ENCODE assay signal across 1 cellular context in genomic region chr2:203510941-203511305, GRCh38.
TF ChIP-seq lines count a peak whose summit lies in the region.

No MANE protein-coding gene starts in this region.

TF ChIP-seq in H1, 55 proteins besides CTCF, POLR2A, EP300 and RAD21 (continued from another document):
- no peak for TF ChIP-seq CHD7 (IDR thresholded peaks at IDR 0.05; ENCODE audit: insufficient replicate concordance, low read length)
- no peak for TF ChIP-seq NANOG (IDR thresholded peaks at IDR 0.05; ENCODE audit: insufficient read depth, low read depth, low read length, poor library complexity, severe bottlenecking)
- TF ChIP-seq CTBP2 (IDR thresholded peaks at IDR 0.05; ENCODE audit: borderline replicate concordance, insufficient read depth, insufficient read length, low read length): no peak
- TF ChIP-seq CBX8 (IDR thresholded peaks at IDR 0.05; ENCODE audit: borderline replicate concordance, low read depth, low read length): no peak
- no peak for TF ChIP-seq EZH2 (IDR thresholded peaks at IDR 0.05; ENCODE audit: low read depth, low read length, severe bottlenecking)
- TF ChIP-seq E2F6 (IDR thresholded peaks at IDR 0.05): no peak
- TF ChIP-seq POLR2AphosphoS5 (IDR thresholded peaks at IDR 0.05; ENCODE audit: low read depth, low read length): no peak
- TF ChIP-seq CHD1 (IDR thresholded peaks at IDR 0.05; ENCODE audit: low read depth, low read length): no peak
- no peak for TF ChIP-seq GTF2F1 (IDR thresholded peaks at IDR 0.05; ENCODE audit: borderline replicate concordance, low read depth, low read length)
- TF ChIP-seq KDM4A (IDR thresholded peaks at IDR 0.05; ENCODE audit: low read depth, low read length, severe bottlenecking): no peak
- no peak for TF ChIP-seq SAP30 (IDR thresholded peaks at IDR 0.05; ENCODE audit: insufficient read depth, insufficient replicate concordance, low read length)
- no peak for TF ChIP-seq NRF1 (IDR thresholded peaks at IDR 0.05; ENCODE audit: low read depth, low read length)
- no peak for TF ChIP-seq YY1 (IDR thresholded peaks at IDR 0.05; ENCODE audit: low read depth, low read length)
- TF ChIP-seq MAFK (IDR thresholded peaks at IDR 0.05; ENCODE audit: low read depth, low read length): no peak
- TF ChIP-seq FOSL1 (IDR thresholded peaks at IDR 0.05; ENCODE audit: insufficient read depth, low read depth, low read length): no peak
- no peak for TF ChIP-seq GABPA (IDR thresholded peaks at IDR 0.05; ENCODE audit: borderline replicate concordance, insufficient read depth, low read length)
